1 cellular context compared by ENCODE assay signal in genomic region chr21:15058718-15059316, GRCh38.
TF ChIP-seq lines count a peak whose summit lies in the region.

No MANE protein-coding gene starts in this region.

TF ChIP-seq in HepG2, 621 proteins besides CTCF, POLR2A, EP300 and RAD21 (continued from another document and continues in another):
- TF ChIP-seq ZNF574 (CRISPR knock-in tag; IDR thresholded peaks at IDR 0.05) (no peak), RARA (CRISPR knock-in tag; IDR thresholded peaks at IDR 0.05) (peak; percentile 69), RBM22 (optimal IDR thresholded peaks at IDR 0.05; ENCODE audit: low read length) (peak; percentile 87), ISL2 (CRISPR knock-in tag; IDR thresholded peaks at IDR 0.05) (no peak), ZBTB7A (CRISPR knock-in tag; IDR thresholded peaks at IDR 0.05) (no peak), POLR2AphosphoS5 (IDR thresholded peaks at IDR 0.05; ENCODE audit: low read depth, low read length) (0 out of 2 replicates have a peak, but pooled peaks have one; percentile 19), KAT8 (CRISPR knock-in tag; IDR thresholded peaks at IDR 0.05) (no peak), FOXP1 (IDR thresholded peaks at IDR 0.05) (no peak), FOXP1 (CRISPR knock-in tag; IDR thresholded peaks at IDR 0.05) (0 out of 2 replicates have a peak, but pooled peaks have one; percentile 35), HES4 (CRISPR knock-in tag; IDR thresholded peaks at IDR 0.05; ENCODE audit: borderline replicate concordance) (no peak), PAWR (CRISPR knock-in tag; IDR thresholded peaks at IDR 0.05; ENCODE audit: borderline replicate concordance) (no peak), ARID5B (CRISPR knock-in tag; IDR thresholded peaks at IDR 0.05) (peak; percentile 12; the same call in 1 of the 2 replicates), HIC2 (CRISPR knock-in tag; IDR thresholded peaks at IDR 0.05; ENCODE audit: low read depth) (no peak), ZSCAN29 (CRISPR knock-in tag; conservative IDR thresholded peaks at IDR 0.05) (no peak), PRDM10 (CRISPR knock-in tag; IDR thresholded peaks at IDR 0.05; ENCODE audit: low read depth) (no peak), ZBTB1 (CRISPR knock-in tag; IDR thresholded peaks at IDR 0.05; ENCODE audit: borderline replicate concordance) (no peak), ZNF552 (CRISPR knock-in tag; IDR thresholded peaks at IDR 0.05; ENCODE audit: borderline replicate concordance) (no peak), ZNF773 (CRISPR knock-in tag; IDR thresholded peaks at IDR 0.05; ENCODE audit: borderline replicate concordance) (no peak), SMC3 (IDR thresholded peaks at IDR 0.05; ENCODE audit: low read length) (no peak), ARNT2 (CRISPR knock-in tag; IDR thresholded peaks at IDR 0.05; ENCODE audit: low read depth) (no peak), ZNF780A (CRISPR knock-in tag; IDR thresholded peaks at IDR 0.05) (no peak), SIN3B (IDR thresholded peaks at IDR 0.05; ENCODE audit: low read length) (no peak), ZGPAT (CRISPR knock-in tag; IDR thresholded peaks at IDR 0.05) (no peak)
- TF ChIP-seq, protein P1, sequence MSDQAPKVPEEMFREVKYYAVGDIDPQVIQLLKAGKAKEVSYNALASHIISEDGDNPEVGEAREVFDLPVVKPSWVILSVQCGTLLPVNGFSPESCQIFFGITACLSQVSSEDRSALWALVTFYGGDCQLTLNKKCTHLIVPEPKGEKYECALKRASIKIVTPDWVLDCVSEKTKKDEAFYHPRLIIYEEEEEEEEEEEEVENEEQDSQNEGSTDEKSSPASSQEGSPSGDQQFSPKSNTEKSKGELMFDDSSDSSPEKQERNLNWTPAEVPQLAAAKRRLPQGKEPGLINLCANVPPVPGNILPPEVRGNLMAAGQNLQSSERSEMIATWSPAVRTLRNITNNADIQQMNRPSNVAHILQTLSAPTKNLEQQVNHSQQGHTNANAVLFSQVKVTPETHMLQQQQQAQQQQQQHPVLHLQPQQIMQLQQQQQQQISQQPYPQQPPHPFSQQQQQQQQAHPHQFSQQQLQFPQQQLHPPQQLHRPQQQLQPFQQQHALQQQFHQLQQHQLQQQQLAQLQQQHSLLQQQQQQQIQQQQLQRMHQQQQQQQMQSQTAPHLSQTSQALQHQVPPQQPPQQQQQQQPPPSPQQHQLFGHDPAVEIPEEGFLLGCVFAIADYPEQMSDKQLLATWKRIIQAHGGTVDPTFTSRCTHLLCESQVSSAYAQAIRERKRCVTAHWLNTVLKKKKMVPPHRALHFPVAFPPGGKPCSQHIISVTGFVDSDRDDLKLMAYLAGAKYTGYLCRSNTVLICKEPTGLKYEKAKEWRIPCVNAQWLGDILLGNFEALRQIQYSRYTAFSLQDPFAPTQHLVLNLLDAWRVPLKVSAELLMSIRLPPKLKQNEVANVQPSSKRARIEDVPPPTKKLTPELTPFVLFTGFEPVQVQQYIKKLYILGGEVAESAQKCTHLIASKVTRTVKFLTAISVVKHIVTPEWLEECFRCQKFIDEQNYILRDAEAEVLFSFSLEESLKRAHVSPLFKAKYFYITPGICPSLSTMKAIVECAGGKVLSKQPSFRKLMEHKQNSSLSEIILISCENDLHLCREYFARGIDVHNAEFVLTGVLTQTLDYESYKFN (CRISPR knock-in tag; conservative IDR thresholded peaks at IDR 0.05), result peak; percentile 41; the same call in 1 of the 2 replicates
- TF ChIP-seq, protein P2, sequence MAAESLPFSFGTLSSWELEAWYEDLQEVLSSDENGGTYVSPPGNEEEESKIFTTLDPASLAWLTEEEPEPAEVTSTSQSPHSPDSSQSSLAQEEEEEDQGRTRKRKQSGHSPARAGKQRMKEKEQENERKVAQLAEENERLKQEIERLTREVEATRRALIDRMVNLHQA (CRISPR knock-in tag; IDR thresholded peaks at IDR 0.05), result no peak
- TF ChIP-seq, protein P3, sequence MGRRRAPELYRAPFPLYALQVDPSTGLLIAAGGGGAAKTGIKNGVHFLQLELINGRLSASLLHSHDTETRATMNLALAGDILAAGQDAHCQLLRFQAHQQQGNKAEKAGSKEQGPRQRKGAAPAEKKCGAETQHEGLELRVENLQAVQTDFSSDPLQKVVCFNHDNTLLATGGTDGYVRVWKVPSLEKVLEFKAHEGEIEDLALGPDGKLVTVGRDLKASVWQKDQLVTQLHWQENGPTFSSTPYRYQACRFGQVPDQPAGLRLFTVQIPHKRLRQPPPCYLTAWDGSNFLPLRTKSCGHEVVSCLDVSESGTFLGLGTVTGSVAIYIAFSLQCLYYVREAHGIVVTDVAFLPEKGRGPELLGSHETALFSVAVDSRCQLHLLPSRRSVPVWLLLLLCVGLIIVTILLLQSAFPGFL (CRISPR knock-in tag; IDR thresholded peaks at IDR 0.05), result no peak
- TF ChIP-seq, protein P4, sequence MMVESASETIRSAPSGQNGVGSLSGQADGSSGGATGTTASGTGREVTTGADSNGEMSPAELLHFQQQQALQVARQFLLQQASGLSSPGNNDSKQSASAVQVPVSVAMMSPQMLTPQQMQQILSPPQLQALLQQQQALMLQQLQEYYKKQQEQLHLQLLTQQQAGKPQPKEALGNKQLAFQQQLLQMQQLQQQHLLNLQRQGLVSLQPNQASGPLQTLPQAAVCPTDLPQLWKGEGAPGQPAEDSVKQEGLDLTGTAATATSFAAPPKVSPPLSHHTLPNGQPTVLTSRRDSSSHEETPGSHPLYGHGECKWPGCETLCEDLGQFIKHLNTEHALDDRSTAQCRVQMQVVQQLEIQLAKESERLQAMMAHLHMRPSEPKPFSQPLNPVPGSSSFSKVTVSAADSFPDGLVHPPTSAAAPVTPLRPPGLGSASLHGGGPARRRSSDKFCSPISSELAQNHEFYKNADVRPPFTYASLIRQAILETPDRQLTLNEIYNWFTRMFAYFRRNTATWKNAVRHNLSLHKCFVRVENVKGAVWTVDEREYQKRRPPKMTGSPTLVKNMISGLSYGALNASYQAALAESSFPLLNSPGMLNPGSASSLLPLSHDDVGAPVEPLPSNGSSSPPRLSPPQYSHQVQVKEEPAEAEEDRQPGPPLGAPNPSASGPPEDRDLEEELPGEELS (CRISPR knock-in tag; IDR thresholded peaks at IDR 0.05), result 0 out of 2 replicates have a peak, but pooled peaks have one; percentile 20
- TF ChIP-seq, protein P5, sequence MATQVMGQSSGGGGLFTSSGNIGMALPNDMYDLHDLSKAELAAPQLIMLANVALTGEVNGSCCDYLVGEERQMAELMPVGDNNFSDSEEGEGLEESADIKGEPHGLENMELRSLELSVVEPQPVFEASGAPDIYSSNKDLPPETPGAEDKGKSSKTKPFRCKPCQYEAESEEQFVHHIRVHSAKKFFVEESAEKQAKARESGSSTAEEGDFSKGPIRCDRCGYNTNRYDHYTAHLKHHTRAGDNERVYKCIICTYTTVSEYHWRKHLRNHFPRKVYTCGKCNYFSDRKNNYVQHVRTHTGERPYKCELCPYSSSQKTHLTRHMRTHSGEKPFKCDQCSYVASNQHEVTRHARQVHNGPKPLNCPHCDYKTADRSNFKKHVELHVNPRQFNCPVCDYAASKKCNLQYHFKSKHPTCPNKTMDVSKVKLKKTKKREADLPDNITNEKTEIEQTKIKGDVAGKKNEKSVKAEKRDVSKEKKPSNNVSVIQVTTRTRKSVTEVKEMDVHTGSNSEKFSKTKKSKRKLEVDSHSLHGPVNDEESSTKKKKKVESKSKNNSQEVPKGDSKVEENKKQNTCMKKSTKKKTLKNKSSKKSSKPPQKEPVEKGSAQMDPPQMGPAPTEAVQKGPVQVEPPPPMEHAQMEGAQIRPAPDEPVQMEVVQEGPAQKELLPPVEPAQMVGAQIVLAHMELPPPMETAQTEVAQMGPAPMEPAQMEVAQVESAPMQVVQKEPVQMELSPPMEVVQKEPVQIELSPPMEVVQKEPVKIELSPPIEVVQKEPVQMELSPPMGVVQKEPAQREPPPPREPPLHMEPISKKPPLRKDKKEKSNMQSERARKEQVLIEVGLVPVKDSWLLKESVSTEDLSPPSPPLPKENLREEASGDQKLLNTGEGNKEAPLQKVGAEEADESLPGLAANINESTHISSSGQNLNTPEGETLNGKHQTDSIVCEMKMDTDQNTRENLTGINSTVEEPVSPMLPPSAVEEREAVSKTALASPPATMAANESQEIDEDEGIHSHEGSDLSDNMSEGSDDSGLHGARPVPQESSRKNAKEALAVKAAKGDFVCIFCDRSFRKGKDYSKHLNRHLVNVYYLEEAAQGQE (IDR thresholded peaks at IDR 0.05; ENCODE audit: borderline replicate concordance in 1 of 2, low read depth in 1 of 2, low read length in 2 of 2), result no peak
